ENCODE assay signal across 10 cellular contexts in the genomic region with DNA sequence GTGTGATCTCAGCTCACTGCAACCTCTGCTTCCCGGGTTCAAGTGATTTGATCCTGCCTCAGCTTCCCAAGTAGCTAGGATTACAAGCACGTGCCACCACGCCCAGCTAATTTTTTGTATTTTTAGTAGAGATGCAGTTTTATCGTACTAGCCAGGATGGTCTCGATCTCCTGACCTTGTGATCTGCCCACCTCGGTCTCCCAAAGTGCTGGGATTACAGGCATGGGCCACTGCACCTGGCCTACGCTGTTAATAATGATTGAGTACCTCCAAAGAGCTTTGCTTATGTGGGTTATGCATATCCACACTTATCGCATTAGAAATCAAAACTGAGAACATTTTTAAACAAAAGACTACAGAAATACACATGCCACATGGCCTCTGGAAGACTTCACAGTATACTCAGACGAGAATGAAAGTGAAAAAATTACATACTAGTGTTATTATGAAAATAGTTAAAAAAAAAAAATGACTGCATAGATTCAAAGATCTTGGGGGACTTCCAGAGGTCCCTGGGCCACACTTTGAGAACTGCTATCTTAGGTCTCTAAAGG. TPM values are rescaled to one million over a fixed set of nuclear protein-coding genes. Genes with fewer than 3 reads are reported as not detected.
DNase-seq lines count a peak whose midpoint lies in the region; ATAC-seq and TF ChIP-seq lines count a peak whose summit lies in the region.
"Had no signal": no experiment of that assay in that cellular context is flagged by ENCODE, and none has a peak within 500 bp of the region (broad histone marks: within the 10 kb centered on the region; RNA-seq: fewer than 3 reads in every experiment).

No MANE protein-coding gene starts in this region.

- DNase-seq in activated naive CD4-positive, alpha-beta T cell treated with anti-CD3 and anti-CD28 coated beads, Interleukin-2, amount 10 ng/mL, durations not matched to agents 7 days and 5 days = no peak
- DNase-seq in sciatic nerve (ENCODE audit: low spot score) (no peak), posterior cingulate gyrus (no peak), foreskin fibroblast (no peak)
- no peak for DNase-seq in activated CD8-positive, alpha-beta memory T cell treated with anti-CD3 and anti-CD28 coated beads, Interleukin-2, amount 50 U/mL, for 4 hours
- DNase-seq: OCI-M1, uterus had no signal

- peak overlapping the region; percentile 86 for H3K27ac Mint-ChIP-seq in activated naive CD4-positive, alpha-beta T cell treated with anti-CD3 and anti-CD28 coated beads, Interleukin-2, amount 10 ng/mL, durations not matched to agents 7 days and 5 days

- CTCF ChIA-PET in activated naive CD4-positive, alpha-beta T cell treated with anti-CD3 and anti-CD28 coated beads, Interleukin-2, amount 10 ng/mL, durations not matched to agents 7 days and 5 days (lab: Charles Lee) = interaction anchor here (1.1 kb wide), 1 partner anchor 13 kb away, joined by 3 read pairs; no protein-coding TSS in a partner anchor

- no peak overlapping the region for H3K4me3 ChIP-seq in foreskin fibroblast (ENCODE audit: low read depth in 1 of 2, low read length in 2 of 2)
- H3K4me3 ChIP-seq: uterus had no signal

- H3K4me1 Mint-ChIP-seq in activated naive CD4-positive, alpha-beta T cell treated with anti-CD3 and anti-CD28 coated beads, Interleukin-2, amount 10 ng/mL, durations not matched to agents 7 days and 5 days = peaks cover 41% of the 10 kb centered on the region

- no peaks in the 10 kb centered on the region for H3K27me3 Mint-ChIP-seq in activated naive CD4-positive, alpha-beta T cell treated with anti-CD3 and anti-CD28 coated beads, Interleukin-2, amount 10 ng/mL, durations not matched to agents 7 days and 5 days

- ATAC-seq in GM18499 (IDR thresholded peaks at IDR 0.05; ENCODE audit: insufficient read depth, unreplicated experiment) = peak; percentile 88
- ATAC-seq in GM19455 (IDR thresholded peaks at IDR 0.05; ENCODE audit: unreplicated experiment) = peak; percentile 80
- peak; percentile 89 for ATAC-seq in HG03045 (IDR thresholded peaks at IDR 0.05; ENCODE audit: unreplicated experiment)
- ATAC-seq in sciatic nerve = no peak

- H3K4me3 Mint-ChIP-seq in activated naive CD4-positive, alpha-beta T cell treated with anti-CD3 and anti-CD28 coated beads, Interleukin-2, amount 10 ng/mL, durations not matched to agents 7 days and 5 days = peak overlapping the region; percentile 12

- H3K36me3 Mint-ChIP-seq in activated naive CD4-positive, alpha-beta T cell treated with anti-CD3 and anti-CD28 coated beads, Interleukin-2, amount 10 ng/mL, durations not matched to agents 7 days and 5 days = peaks cover 65% of the 10 kb centered on the region

- intact Hi-C loops in sciatic nerve (cut with DNase I) = no loop called here
- intact Hi-C loops in posterior cingulate gyrus (cut with DNase I) = no loop called here

- peaks cover 3% of the 10 kb centered on the region for H3K9me3 Mint-ChIP-seq in activated naive CD4-positive, alpha-beta T cell treated with anti-CD3 and anti-CD28 coated beads, Interleukin-2, amount 10 ng/mL, durations not matched to agents 7 days and 5 days

- TF ChIP-seq CTCF in foreskin fibroblast (IDR thresholded peaks at IDR 0.05; ENCODE audit: low read depth, low read length) = no peak

RNA-seq across cellular contexts. Expression of a gene that starts 25.4 kb away (rescaled TPM):
- total RNA-seq in sciatic nerve = 14.2 TPM

RNA-seq across cellular contexts. Expression of a gene that starts 34.0 kb away (rescaled TPM):
- total RNA-seq in sciatic nerve = 13.1 TPM

RNA-seq across cellular contexts. Expression of a gene that starts 45.9 kb away (rescaled TPM):
- total RNA-seq in sciatic nerve = 29.9 TPM
